In the genomic region with DNA sequence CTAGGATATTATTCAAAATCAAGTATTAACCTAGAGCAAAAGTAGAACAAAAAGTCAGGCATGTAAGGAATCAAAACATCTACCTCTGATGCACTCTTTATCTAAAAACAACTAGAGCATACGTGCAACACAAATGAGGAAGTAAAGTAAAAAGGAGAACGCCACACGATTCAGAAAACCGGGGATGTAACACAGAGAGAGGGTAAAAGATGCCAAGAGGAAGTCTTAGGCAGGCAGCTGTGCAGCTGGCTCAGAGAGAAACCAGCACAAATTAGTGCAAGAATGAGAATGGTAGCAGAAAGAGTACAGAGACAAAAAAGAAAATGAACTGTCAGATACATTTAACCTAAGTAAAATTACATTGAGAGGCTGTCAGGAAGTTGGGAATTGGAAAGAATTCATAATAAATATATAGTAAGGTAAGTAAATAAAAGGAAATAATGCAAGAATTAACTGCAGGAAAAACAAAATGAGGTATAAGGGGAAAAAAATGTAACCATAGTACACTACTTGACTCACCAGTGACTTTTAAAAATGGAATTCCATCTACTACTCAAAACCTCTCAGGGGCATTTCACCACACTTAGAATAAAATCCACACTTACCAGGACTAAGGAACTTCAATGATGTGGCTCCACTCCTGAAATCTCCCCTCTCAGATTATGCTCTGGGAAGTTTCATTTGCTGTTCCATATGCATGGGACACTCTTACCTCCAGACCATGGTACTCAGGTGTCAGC, we compare ENCODE assay signal across 1 cellular context.
TF ChIP-seq lines count a peak whose summit lies in the region.

No MANE protein-coding gene starts in this region.

TF ChIP-seq in SK-N-SH, 30 proteins besides CTCF, POLR2A, EP300 and RAD21 (continued from another document):
- TF ChIP-seq ZBTB33 (IDR thresholded peaks at IDR 0.05; ENCODE audit: borderline replicate concordance, low read depth) (no peak), RFX5 (IDR thresholded peaks at IDR 0.05; ENCODE audit: low read length) (no peak), GATA2 (CRISPR knock-in tag; IDR thresholded peaks at IDR 0.05) (no peak), RXRA (IDR thresholded peaks at IDR 0.05; ENCODE audit: borderline replicate concordance, low read depth) (no peak), MEF2A (IDR thresholded peaks at IDR 0.05; ENCODE audit: borderline replicate concordance, low read depth) (no peak), TCF12 (IDR thresholded peaks at IDR 0.05) (no peak), MAX (IDR thresholded peaks at IDR 0.05; ENCODE audit: low read depth) (no peak), FOXM1 (IDR thresholded peaks at IDR 0.05; ENCODE audit: low read depth) (no peak), POLR2AphosphoS5 (IDR thresholded peaks at IDR 0.05; ENCODE audit: low read depth, low read length) (no peak), TEAD4 (IDR thresholded peaks at IDR 0.05; ENCODE audit: borderline replicate concordance, insufficient read depth) (no peak)
- TF ChIP-seq, protein P1, sequence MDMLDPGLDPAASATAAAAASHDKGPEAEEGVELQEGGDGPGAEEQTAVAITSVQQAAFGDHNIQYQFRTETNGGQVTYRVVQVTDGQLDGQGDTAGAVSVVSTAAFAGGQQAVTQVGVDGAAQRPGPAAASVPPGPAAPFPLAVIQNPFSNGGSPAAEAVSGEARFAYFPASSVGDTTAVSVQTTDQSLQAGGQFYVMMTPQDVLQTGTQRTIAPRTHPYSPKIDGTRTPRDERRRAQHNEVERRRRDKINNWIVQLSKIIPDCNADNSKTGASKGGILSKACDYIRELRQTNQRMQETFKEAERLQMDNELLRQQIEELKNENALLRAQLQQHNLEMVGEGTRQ (IDR thresholded peaks at IDR 0.05; ENCODE audit: borderline replicate concordance, low read depth, low read length): no peak
